ENCODE assay signal across 16 cellular contexts in genomic region chr17:80137131-80137530, GRCh38. TPM values are rescaled to one million over a fixed set of nuclear protein-coding genes. Genes with fewer than 3 reads are reported as not detected.
DNase-seq lines count a peak whose midpoint lies in the region; ATAC-seq and TF ChIP-seq lines count a peak whose summit lies in the region.
"Had no signal": no experiment of that assay in that cellular context is flagged by ENCODE, and none has a peak within 500 bp of the region (broad histone marks: within the 10 kb centered on the region; RNA-seq: fewer than 3 reads in every experiment).

No MANE protein-coding gene starts in this region.

- POLR2A ChIA-PET in HEK293 (lab: Yijun Ruan, JAX) = no interaction called here

- H3K4me1 ChIP-seq in HEK293 (ENCODE audit: control insufficient read depth, insufficient read depth, low read length) = no peaks in the 10 kb centered on the region

- peaks cover 5% of the 10 kb centered on the region for H3K4me1 Mint-ChIP-seq in activated T-cell treated with anti-CD3 and anti-CD28 coated beads, Interleukin-2, amount 50 U/mL, for 24 hours (ENCODE audit: low read depth)
- H3K4me1 Mint-ChIP-seq in activated T-cell treated with anti-CD3 and anti-CD28 coated beads, Interleukin-2, amount 50 U/mL, for 4 hours (ENCODE audit: low read depth) = no peaks in the 10 kb centered on the region
- no peaks in the 10 kb centered on the region for H3K4me1 Mint-ChIP-seq in neural crest cell
- H3K4me1 Mint-ChIP-seq: CD4-positive, alpha-beta memory T cell had no signal

- ATAC-seq in activated T-cell treated with anti-CD3 and anti-CD28 coated beads, Interleukin-2, amount 50 U/mL, for 4 hours = no peak
- ATAC-seq in left cardiac atrium = no peak
- ATAC-seq: GM12878 had no signal

- H3K4me3 Mint-ChIP-seq in activated T-cell treated with anti-CD3 and anti-CD28 coated beads, Interleukin-2, amount 50 U/mL, for 24 hours = no peak overlapping the region
- H3K4me3 Mint-ChIP-seq in activated T-cell treated with anti-CD3 and anti-CD28 coated beads, Interleukin-2, amount 50 U/mL, for 4 hours = no peak overlapping the region
- no peak overlapping the region for H3K4me3 Mint-ChIP-seq in neural crest cell
- H3K4me3 Mint-ChIP-seq: CD4-positive, alpha-beta memory T cell had no signal

- no peaks in the 10 kb centered on the region for H3K27me3 Mint-ChIP-seq in activated T-cell treated with anti-CD3 and anti-CD28 coated beads, Interleukin-2, amount 50 U/mL, for 24 hours
- H3K27me3 Mint-ChIP-seq in activated T-cell treated with anti-CD3 and anti-CD28 coated beads, Interleukin-2, amount 50 U/mL, for 4 hours (ENCODE audit: low read depth) = no peaks in the 10 kb centered on the region
- H3K27me3 Mint-ChIP-seq in neural crest cell (ENCODE audit: low read depth) = no peaks in the 10 kb centered on the region
- H3K27me3 Mint-ChIP-seq: CD4-positive, alpha-beta memory T cell had no signal

- H3K36me3 ChIP-seq in HEK293 (ENCODE audit: control insufficient read depth in 2 of 2, insufficient read depth in 1 of 2, low read length in 2 of 2) = peaks cover 96 to 98% of the 10 kb centered on the region in 2 experiments

- TF ChIP-seq CTCF in HEK293 (tag by site-specific recombination; IDR thresholded peaks at IDR 0.05) (no peak), neural crest cell (conservative IDR thresholded peaks at IDR 0.05) (no peak), dorsolateral prefrontal cortex (IDR thresholded peaks at IDR 0.05 in 54 of 56, conservative IDR thresholded peaks at IDR 0.05 in 2 of 56; ENCODE audit: low read depth in 1 of 56, partially characterized antibody in 56 of 56) (no peak)

- H3K27me3 ChIP-seq in dorsolateral prefrontal cortex = no peaks in the 10 kb centered on the region

- CTCF ChIA-PET in HEK293 (lab: Yijun Ruan, JAX) = interaction anchor here (0.6 kb wide), 1 partner anchor 1792 kb away, joined by 3 read pairs; no protein-coding TSS in a partner anchor

- no peaks in the 10 kb centered on the region for H3K9me3 ChIP-seq in HEK293 (ENCODE audit: control insufficient read depth, insufficient read depth, low read depth, low read length)

- H3K9me3 Mint-ChIP-seq in activated T-cell treated with anti-CD3 and anti-CD28 coated beads, Interleukin-2, amount 50 U/mL, for 24 hours = no peaks in the 10 kb centered on the region
- H3K9me3 Mint-ChIP-seq in activated T-cell treated with anti-CD3 and anti-CD28 coated beads, Interleukin-2, amount 50 U/mL, for 4 hours = no peaks in the 10 kb centered on the region
- H3K9me3 Mint-ChIP-seq in neural crest cell = no peaks in the 10 kb centered on the region

- intact Hi-C loops in dorsolateral prefrontal cortex (cut with DNase I) = no loop called here
- intact Hi-C loops in left cardiac atrium (cut with DNase I) = no loop called here

- H3K27ac Mint-ChIP-seq in activated T-cell treated with anti-CD3 and anti-CD28 coated beads, Interleukin-2, amount 50 U/mL, for 24 hours = no peak overlapping the region
- peak overlapping the region; percentile 8 for H3K27ac Mint-ChIP-seq in neural crest cell (ENCODE audit: unreplicated experiment)
- H3K27ac Mint-ChIP-seq: CD4-positive, alpha-beta memory T cell had no signal

- DNase-seq in activated T-cell treated with anti-CD3 and anti-CD28 coated beads, Interleukin-2, amount 50 U/mL, for 24 hours = peak; percentile 22
- DNase-seq in activated T-cell treated with anti-CD3 and anti-CD28 coated beads, Interleukin-2, amount 50 U/mL, for 4 hours = no peak
- DNase-seq in activated CD8-positive, alpha-beta memory T cell treated with anti-CD3 and anti-CD28 coated beads, Interleukin-2, amount 50 U/mL, for 48 hours = peak; percentile 48
- DNase-seq in neural crest cell (ENCODE audit: low read depth, low spot score) (no peak), dorsolateral prefrontal cortex (no peak), left cardiac atrium (no peak), A172 (ENCODE audit: low spot score) (no peak)
- DNase-seq: ACHN; Calu3; CD4-positive, alpha-beta memory T cell; DMS79 treated with DMSO at 0.1 percent for 48 hours; GOT3; H7 had no signal

- H3K36me3 Mint-ChIP-seq in activated T-cell treated with anti-CD3 and anti-CD28 coated beads, Interleukin-2, amount 50 U/mL, for 24 hours (ENCODE audit: low read depth) = peaks cover 95% of the 10 kb centered on the region
- H3K36me3 Mint-ChIP-seq in activated T-cell treated with anti-CD3 and anti-CD28 coated beads, Interleukin-2, amount 50 U/mL, for 4 hours (ENCODE audit: insufficient read depth) = peaks cover 57% of the 10 kb centered on the region
- peaks cover 35% of the 10 kb centered on the region for H3K36me3 Mint-ChIP-seq in neural crest cell (ENCODE audit: low read depth)

- H3K4me3 ChIP-seq in HEK293 (ENCODE audit: low read depth, low read length) (no peak overlapping the region), dorsolateral prefrontal cortex (no peak overlapping the region)
- H3K4me3 ChIP-seq: GM12878 had no signal

- H3K27ac ChIP-seq in HEK293 (ENCODE audit: extremely low read depth, low read depth, low read length) (0 out of 2 replicates have a peak overlapping the region, but pooled peaks have one; percentile 41), dorsolateral prefrontal cortex (no peak overlapping the region)
- H3K27ac ChIP-seq: C4-2B had no signal

TF ChIP-seq in HEK293, 187 proteins besides CTCF, POLR2A, EP300 and RAD21 (continues in another document):
- TF ChIP-seq SP2 (tag by site-specific recombination; IDR thresholded peaks at IDR 0.05) = no peak
- TF ChIP-seq GLIS2 (tag by site-specific recombination; IDR thresholded peaks at IDR 0.05) = no peak
- TF ChIP-seq ZSCAN16 (tag by site-specific recombination; IDR thresholded peaks at IDR 0.05) = no peak
- no peak for TF ChIP-seq ZIC2 (tag by site-specific recombination; IDR thresholded peaks at IDR 0.05)
- no peak for TF ChIP-seq PRDM6 (tag by site-specific recombination; IDR thresholded peaks at IDR 0.05)
- no peak for TF ChIP-seq HIC1 (tag by site-specific recombination; IDR thresholded peaks at IDR 0.05)
- no peak for TF ChIP-seq ZNF18 (tag by site-specific recombination; IDR thresholded peaks at IDR 0.05)
- TF ChIP-seq ZNF112 (tag by site-specific recombination; IDR thresholded peaks at IDR 0.05) = no peak
- no peak for TF ChIP-seq ZNF24 (tag by site-specific recombination; IDR thresholded peaks at IDR 0.05)
- TF ChIP-seq GLI4 (tag by site-specific recombination; IDR thresholded peaks at IDR 0.05) = no peak

RNA-seq across cellular contexts. Expression of gene EIF4A3, which starts 9.8 kb away (rescaled TPM):
- 100 to 1,000 TPM; 228 to 251 (median 230) TPM for total RNA-seq in activated T-cell treated with anti-CD3 and anti-CD28 coated beads, Interleukin-2, amount 50 U/mL, for 4 hours
- 135 and 141 TPM in 2 replicates for total RNA-seq in neural crest cell
- 10 to 100 TPM; 27.3 to 64.1 (median 38.4) TPM for total RNA-seq in dorsolateral prefrontal cortex
- 10 to 100 TPM; 36.6 to 46.9 TPM for total RNA-seq in left cardiac atrium
- 157 and 184 TPM in 2 replicates for total RNA-seq in A172 (2014; rRNA removed; shearing (Covaris generic))

RNA-seq across cellular contexts. Expression of gene CARD14, which starts 32.7 kb away (rescaled TPM):
- not detected for total RNA-seq in activated T-cell treated with anti-CD3 and anti-CD28 coated beads, Interleukin-2, amount 50 U/mL, for 4 hours
- 1.3 and 1.7 TPM in 2 replicates for total RNA-seq in neural crest cell
- 1 to 10 TPM in 89 of 120 experiments, under 1 TPM in 30, not detected in 1; 0.19 to 5.2 (median 1.6) TPM for total RNA-seq in dorsolateral prefrontal cortex
- total RNA-seq in left cardiac atrium = not detected
- 0.52 and 6.4 TPM in 2 replicates for total RNA-seq in A172 (2014; rRNA removed; shearing (Covaris generic))
- total RNA-seq: GM12878 had no signal

RNA-seq across cellular contexts. Expression of gene GAA, which starts 35.8 kb away (rescaled TPM):
- 10 to 100 TPM; 16.1 to 18.6 (median 16.7) TPM for total RNA-seq in activated T-cell treated with anti-CD3 and anti-CD28 coated beads, Interleukin-2, amount 50 U/mL, for 4 hours
- total RNA-seq in neural crest cell = 36.2 and 38.4 TPM in 2 replicates
- total RNA-seq in dorsolateral prefrontal cortex = 100 to 1,000 TPM in 1 of 120 experiments, 10 to 100 TPM in 119; 35.8 to 101 (median 61.4) TPM
- total RNA-seq in left cardiac atrium = 10 to 100 TPM; 43.8 to 48.7 TPM
- 81.7 and 84.8 TPM in 2 replicates for total RNA-seq in A172 (2014; rRNA removed; shearing (Covaris generic))

Comparison
In these comparisons a context has a peak if more than half of its experiments do, and no peak if none do; other contexts are left out.
1. DNase-seq: peak in activated T-cell treated with anti-CD3 and anti-CD28 coated beads, Interleukin-2, amount 50 U/mL, for 24 hours (single experiment) and activated CD8-positive, alpha-beta memory T cell treated with anti-CD3 and anti-CD28 coated beads, Interleukin-2, amount 50 U/mL, for 48 hours (single experiment); none in activated T-cell treated with anti-CD3 and anti-CD28 coated beads, Interleukin-2, amount 50 U/mL, for 4 hours (single experiment), neural crest cell (single experiment), dorsolateral prefrontal cortex (0 of 10), left cardiac atrium (single experiment) and A172 (single experiment).